ENCODE assay signal across 17 cellular contexts in genomic region chr3:52679139-52679538, GRCh38. TPM values are rescaled to one million over a fixed set of nuclear protein-coding genes. Genes with fewer than 3 reads are reported as not detected.
DNase-seq lines count a peak whose midpoint lies in the region; ATAC-seq and TF ChIP-seq lines count a peak whose summit lies in the region.
"Had no signal": no experiment of that assay in that cellular context is flagged by ENCODE, and none has a peak within 500 bp of the region (broad histone marks: within the 10 kb centered on the region; RNA-seq: fewer than 3 reads in every experiment).

No MANE protein-coding gene starts in this region.

- H3K4me3 ChIP-seq in fibroblast of mammary gland (ENCODE audit: control insufficient read depth, low read depth, low read length) (no peak overlapping the region), suprapubic skin (no peak overlapping the region), brain microvascular endothelial cell (ENCODE audit: low read depth, low read length) (no peak overlapping the region)
- H3K4me3 ChIP-seq: colonic mucosa, pancreas had no signal

- H3K27me3 Mint-ChIP-seq in activated naive CD4-positive, alpha-beta T cell treated with anti-CD3 and anti-CD28 coated beads, Interleukin-2, amount 10 ng/mL, durations not matched to agents 7 days and 5 days, result no peaks in the 10 kb centered on the region
- H3K27me3 Mint-ChIP-seq in activated CD8-positive, alpha-beta T cell treated with anti-CD3 and anti-CD28 coated beads for 36 hours, result no peaks in the 10 kb centered on the region

- peaks cover 20 to 51% of the 10 kb centered on the region in 2 donors for H3K36me3 Mint-ChIP-seq in activated naive CD4-positive, alpha-beta T cell treated with anti-CD3 and anti-CD28 coated beads, Interleukin-2, amount 50 U/mL, for 72 hours
- peaks cover 52% of the 10 kb centered on the region for H3K36me3 Mint-ChIP-seq in activated naive CD4-positive, alpha-beta T cell treated with anti-CD3 and anti-CD28 coated beads, Interleukin-2, amount 10 ng/mL, durations not matched to agents 7 days and 5 days
- H3K36me3 Mint-ChIP-seq in activated CD8-positive, alpha-beta T cell treated with anti-CD3 and anti-CD28 coated beads for 36 hours (ENCODE audit: low read depth), result peaks cover 48% of the 10 kb centered on the region

- H3K27me3 ChIP-seq in suprapubic skin (no peaks in the 10 kb centered on the region), brain microvascular endothelial cell (replicated peaks) (no peaks in the 10 kb centered on the region)
- H3K27me3 ChIP-seq: colonic mucosa, pancreas had no signal

- CTCF ChIA-PET in activated naive CD4-positive, alpha-beta T cell treated with anti-CD3 and anti-CD28 coated beads, Interleukin-2, amount 10 ng/mL, durations not matched to agents 7 days and 5 days (lab: Charles Lee), result no interaction called here
- CTCF ChIA-PET in activated CD8-positive, alpha-beta T cell treated with anti-CD3 and anti-CD28 coated beads for 36 hours (lab: Charles Lee), result interaction anchor here (1.0 to 1.5 kb wide), 2 partner anchors 14 to 21 kb away, joined by 3 read pairs; no protein-coding TSS in a partner anchor

- peaks cover 31% of the 10 kb centered on the region for H3K4me1 Mint-ChIP-seq in activated naive CD4-positive, alpha-beta T cell treated with anti-CD3 and anti-CD28 coated beads, Interleukin-2, amount 10 ng/mL, durations not matched to agents 7 days and 5 days
- H3K4me1 Mint-ChIP-seq in activated CD8-positive, alpha-beta T cell treated with anti-CD3 and anti-CD28 coated beads for 36 hours (ENCODE audit: low read depth), result peaks cover 37% of the 10 kb centered on the region

- H3K9me3 Mint-ChIP-seq in activated naive CD4-positive, alpha-beta T cell treated with anti-CD3 and anti-CD28 coated beads, Interleukin-2, amount 50 U/mL, for 72 hours, result no peaks in the 10 kb centered on the region
- no peaks in the 10 kb centered on the region for H3K9me3 Mint-ChIP-seq in activated naive CD4-positive, alpha-beta T cell treated with anti-CD3 and anti-CD28 coated beads, Interleukin-2, amount 10 ng/mL, durations not matched to agents 7 days and 5 days
- H3K9me3 Mint-ChIP-seq in activated CD8-positive, alpha-beta T cell treated with anti-CD3 and anti-CD28 coated beads for 36 hours, result no peaks in the 10 kb centered on the region

- H3K9me3 ChIP-seq in suprapubic skin, result no peaks in the 10 kb centered on the region
- H3K9me3 ChIP-seq: colonic mucosa, pancreas had no signal

- H3K36me3 ChIP-seq in suprapubic skin (peaks cover 40% of the 10 kb centered on the region), brain microvascular endothelial cell (replicated peaks) (peaks cover 39% of the 10 kb centered on the region)

- TF ChIP-seq EP300 in suprapubic skin (IDR thresholded peaks at IDR 0.05), result no peak

- in situ Hi-C loops in brain microvascular endothelial cell (cut with HindIII; ENCODE audit: low pct_ligation_motif_present, low sequenced_read_pairs), result no loop called here

- H3K4me3 Mint-ChIP-seq in activated naive CD4-positive, alpha-beta T cell treated with anti-CD3 and anti-CD28 coated beads, Interleukin-2, amount 10 ng/mL, durations not matched to agents 7 days and 5 days, result no peak overlapping the region
- H3K4me3 Mint-ChIP-seq in activated CD8-positive, alpha-beta T cell treated with anti-CD3 and anti-CD28 coated beads for 36 hours, result no peak overlapping the region

- ATAC-seq in activated naive CD4-positive, alpha-beta T cell treated with anti-CD3 and anti-CD28 coated beads, Interleukin-2, amount 50 U/mL, for 72 hours, result no peak
- no peak for ATAC-seq in activated CD8-positive, alpha-beta T cell treated with anti-CD3 and anti-CD28 coated beads for 36 hours

- DNase-seq in activated naive CD4-positive, alpha-beta T cell treated with anti-CD3 and anti-CD28 coated beads, Interleukin-2, amount 50 U/mL, for 72 hours (ENCODE audit: low spot score in 2 of 2), result no peak
- no peak for DNase-seq in activated naive CD4-positive, alpha-beta T cell treated with anti-CD3 and anti-CD28 coated beads, Interleukin-2, amount 10 ng/mL, durations not matched to agents 7 days and 5 days
- DNase-seq in activated CD8-positive, alpha-beta T cell treated with anti-CD3 and anti-CD28 coated beads for 36 hours, result no peak
- DNase-seq in fibroblast of mammary gland (ENCODE audit: low read depth), result peak; percentile 33
- DNase-seq in suprapubic skin (ENCODE audit: low spot score in 2 of 2), result no peak
- no peak for DNase-seq in stimulated activated CD4-positive, alpha-beta T cell treated with anti-CD3 and anti-CD28 coated beads, Interleukin-4, amount 100 ng/mL, for 4 hours
- DNase-seq in brain microvascular endothelial cell, result no peak
- no peak for DNase-seq in cerebellar nuclear complex (lab: John Stamatoyannopoulos, UW)
- DNase-seq: activated CD4-positive, alpha-beta T cell treated with anti-CD3 and anti-CD28 coated beads, Interleukin-2, amount 50 U/mL, for 4 hours; activated naive CD4-positive, alpha-beta T cell treated with anti-CD3 and anti-CD28 coated beads, Interleukin-2, amount 50 U/mL, for 16 hours; colonic mucosa; DMS153; NCI-H1694 treated with DMSO at 0.1 percent for 48 hours; NCI-H69; pancreas; small intestine had no signal

- no peak for TF ChIP-seq POLR2A in suprapubic skin (IDR thresholded peaks at IDR 0.05)

- peak overlapping the region; percentile 68 to 92 for H3K27ac Mint-ChIP-seq in activated naive CD4-positive, alpha-beta T cell treated with anti-CD3 and anti-CD28 coated beads, Interleukin-2, amount 50 U/mL, for 72 hours
- no peak overlapping the region for H3K27ac Mint-ChIP-seq in activated naive CD4-positive, alpha-beta T cell treated with anti-CD3 and anti-CD28 coated beads, Interleukin-2, amount 10 ng/mL, durations not matched to agents 7 days and 5 days
- peak overlapping the region; percentile 79 for H3K27ac Mint-ChIP-seq in activated CD8-positive, alpha-beta T cell treated with anti-CD3 and anti-CD28 coated beads for 36 hours

- H3K27ac ChIP-seq in suprapubic skin (peak overlapping the region; percentile 29), brain microvascular endothelial cell (no peak overlapping the region)
- H3K27ac ChIP-seq: colonic mucosa, KMS-11 had no signal

- POLR2A ChIA-PET in activated CD8-positive, alpha-beta T cell treated with anti-CD3 and anti-CD28 coated beads for 36 hours (lab: Charles Lee), result no interaction called here

- intact Hi-C loops in activated CD8-positive, alpha-beta T cell treated with anti-CD3 and anti-CD28 coated beads for 36 hours (cut with micrococcal nuclease), result no loop called here

- WGBS in suprapubic skin, result 76% methylated on average over 4 of the region's 4 CpGs

- TF ChIP-seq CTCF in activated CD8-positive, alpha-beta T cell treated with anti-CD3 and anti-CD28 coated beads for 36 hours (IDR thresholded peaks at IDR 0.05), result no peak
- no peak for TF ChIP-seq CTCF in fibroblast of mammary gland (conservative IDR thresholded peaks at IDR 0.05; ENCODE audit: control insufficient read depth, insufficient read depth, low read depth, low read length)
- no peak for TF ChIP-seq CTCF in suprapubic skin (IDR thresholded peaks at IDR 0.05)
- no peak for TF ChIP-seq CTCF in brain microvascular endothelial cell (IDR thresholded peaks at IDR 0.05; ENCODE audit: low read depth, low read length, missing control alignments)

- H3K4me1 ChIP-seq in suprapubic skin, result peaks cover 53% of the 10 kb centered on the region

RNA-seq across cellular contexts. Expression of gene PBRM1, which starts 6.6 kb away (rescaled TPM):
- 10 to 100 TPM; 69.5 to 70.1 TPM for total RNA-seq in activated naive CD4-positive, alpha-beta T cell treated with anti-CD3 and anti-CD28 coated beads, Interleukin-2, amount 50 U/mL, for 72 hours
- total RNA-seq in activated CD8-positive, alpha-beta T cell treated with anti-CD3 and anti-CD28 coated beads for 36 hours, result 10 to 100 TPM; 55.9 to 56.1 TPM
- total RNA-seq in suprapubic skin, result 10 to 100 TPM; 71.0 to 93.6 (median 85.5) TPM

RNA-seq across cellular contexts. Expression of gene GNL3, which starts 6.7 kb away (rescaled TPM):
- 100 to 1,000 TPM; 171 to 217 TPM for total RNA-seq in activated naive CD4-positive, alpha-beta T cell treated with anti-CD3 and anti-CD28 coated beads, Interleukin-2, amount 50 U/mL, for 72 hours
- 100 to 1,000 TPM; 198 to 200 TPM for total RNA-seq in activated CD8-positive, alpha-beta T cell treated with anti-CD3 and anti-CD28 coated beads for 36 hours
- 100 to 1,000 TPM in 3 of 4 donors, 10 to 100 TPM in 1; 76.8 to 127 (median 106) TPM for total RNA-seq in suprapubic skin

RNA-seq across cellular contexts. Expression of gene GLT8D1, which starts 26.5 kb away (rescaled TPM):
- 10 to 100 TPM; 28.4 to 35.0 TPM for total RNA-seq in activated naive CD4-positive, alpha-beta T cell treated with anti-CD3 and anti-CD28 coated beads, Interleukin-2, amount 50 U/mL, for 72 hours
- total RNA-seq in activated CD8-positive, alpha-beta T cell treated with anti-CD3 and anti-CD28 coated beads for 36 hours, result 10 to 100 TPM; 34.0 to 35.0 TPM
- 10 to 100 TPM; 24.1 to 43.9 (median 28.7) TPM for total RNA-seq in suprapubic skin

RNA-seq across cellular contexts. Expression of gene SPCS1, which starts 26.8 kb away (rescaled TPM):
- total RNA-seq in activated naive CD4-positive, alpha-beta T cell treated with anti-CD3 and anti-CD28 coated beads, Interleukin-2, amount 50 U/mL, for 72 hours, result 100 to 1,000 TPM in 1 of 2 donors, 10 to 100 TPM in 1; 94.3 to 102 TPM
- total RNA-seq in activated CD8-positive, alpha-beta T cell treated with anti-CD3 and anti-CD28 coated beads for 36 hours, result 100 to 1,000 TPM; 116 to 120 TPM
- 100 to 1,000 TPM in 2 of 4 donors, 10 to 100 TPM in 2; 79.5 to 147 (median 104) TPM for total RNA-seq in suprapubic skin
